ENCODE assay signal across 1 cellular context in the genomic region with DNA sequence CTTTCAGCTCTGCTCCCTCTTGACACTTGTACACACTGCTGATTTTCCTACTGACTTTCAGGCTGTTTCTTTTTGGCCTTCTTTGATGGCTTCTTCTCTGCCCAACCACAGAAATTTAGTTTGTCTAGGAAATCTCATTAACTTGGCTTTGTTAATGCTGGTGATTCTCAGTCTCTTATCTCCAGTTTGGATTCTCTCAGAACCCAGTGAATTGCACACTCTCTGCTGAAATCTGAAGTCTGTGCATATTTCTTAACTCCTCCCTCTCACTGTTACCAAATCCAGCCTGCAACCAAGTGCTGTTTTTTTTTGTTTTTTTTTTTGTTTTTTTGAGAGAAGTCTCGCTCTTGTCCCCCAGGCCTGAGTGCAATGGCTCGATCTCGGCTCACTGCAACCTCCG.
TF ChIP-seq lines count a peak whose summit lies in the region.

No MANE protein-coding gene starts in this region.

TF ChIP-seq in HepG2, 621 proteins besides CTCF, POLR2A, EP300 and RAD21 (continued from another document):
- TF ChIP-seq, protein P1, sequence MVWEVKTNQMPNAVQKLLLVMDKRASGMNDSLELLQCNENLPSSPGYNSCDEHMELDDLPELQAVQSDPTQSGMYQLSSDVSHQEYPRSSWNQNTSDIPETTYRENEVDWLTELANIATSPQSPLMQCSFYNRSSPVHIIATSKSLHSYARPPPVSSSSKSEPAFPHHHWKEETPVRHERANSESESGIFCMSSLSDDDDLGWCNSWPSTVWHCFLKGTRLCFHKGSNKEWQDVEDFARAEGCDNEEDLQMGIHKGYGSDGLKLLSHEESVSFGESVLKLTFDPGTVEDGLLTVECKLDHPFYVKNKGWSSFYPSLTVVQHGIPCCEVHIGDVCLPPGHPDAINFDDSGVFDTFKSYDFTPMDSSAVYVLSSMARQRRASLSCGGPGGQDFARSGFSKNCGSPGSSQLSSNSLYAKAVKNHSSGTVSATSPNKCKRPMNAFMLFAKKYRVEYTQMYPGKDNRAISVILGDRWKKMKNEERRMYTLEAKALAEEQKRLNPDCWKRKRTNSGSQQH (CRISPR knock-in tag; IDR thresholded peaks at IDR 0.05; ENCODE audit: low read depth), result no peak
- TF ChIP-seq, protein P2, sequence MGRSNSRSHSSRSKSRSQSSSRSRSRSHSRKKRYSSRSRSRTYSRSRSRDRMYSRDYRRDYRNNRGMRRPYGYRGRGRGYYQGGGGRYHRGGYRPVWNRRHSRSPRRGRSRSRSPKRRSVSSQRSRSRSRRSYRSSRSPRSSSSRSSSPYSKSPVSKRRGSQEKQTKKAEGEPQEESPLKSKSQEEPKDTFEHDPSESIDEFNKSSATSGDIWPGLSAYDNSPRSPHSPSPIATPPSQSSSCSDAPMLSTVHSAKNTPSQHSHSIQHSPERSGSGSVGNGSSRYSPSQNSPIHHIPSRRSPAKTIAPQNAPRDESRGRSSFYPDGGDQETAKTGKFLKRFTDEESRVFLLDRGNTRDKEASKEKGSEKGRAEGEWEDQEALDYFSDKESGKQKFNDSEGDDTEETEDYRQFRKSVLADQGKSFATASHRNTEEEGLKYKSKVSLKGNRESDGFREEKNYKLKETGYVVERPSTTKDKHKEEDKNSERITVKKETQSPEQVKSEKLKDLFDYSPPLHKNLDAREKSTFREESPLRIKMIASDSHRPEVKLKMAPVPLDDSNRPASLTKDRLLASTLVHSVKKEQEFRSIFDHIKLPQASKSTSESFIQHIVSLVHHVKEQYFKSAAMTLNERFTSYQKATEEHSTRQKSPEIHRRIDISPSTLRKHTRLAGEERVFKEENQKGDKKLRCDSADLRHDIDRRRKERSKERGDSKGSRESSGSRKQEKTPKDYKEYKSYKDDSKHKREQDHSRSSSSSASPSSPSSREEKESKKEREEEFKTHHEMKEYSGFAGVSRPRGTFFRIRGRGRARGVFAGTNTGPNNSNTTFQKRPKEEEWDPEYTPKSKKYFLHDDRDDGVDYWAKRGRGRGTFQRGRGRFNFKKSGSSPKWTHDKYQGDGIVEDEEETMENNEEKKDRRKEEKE (IDR thresholded peaks at IDR 0.05), result no peak
- TF ChIP-seq ZNF326 (CRISPR knock-in tag; IDR thresholded peaks at IDR 0.05; ENCODE audit: borderline replicate concordance) (no peak), RARG (CRISPR knock-in tag; IDR thresholded peaks at IDR 0.05; ENCODE audit: low read depth) (no peak)
- TF ChIP-seq, protein P3, sequence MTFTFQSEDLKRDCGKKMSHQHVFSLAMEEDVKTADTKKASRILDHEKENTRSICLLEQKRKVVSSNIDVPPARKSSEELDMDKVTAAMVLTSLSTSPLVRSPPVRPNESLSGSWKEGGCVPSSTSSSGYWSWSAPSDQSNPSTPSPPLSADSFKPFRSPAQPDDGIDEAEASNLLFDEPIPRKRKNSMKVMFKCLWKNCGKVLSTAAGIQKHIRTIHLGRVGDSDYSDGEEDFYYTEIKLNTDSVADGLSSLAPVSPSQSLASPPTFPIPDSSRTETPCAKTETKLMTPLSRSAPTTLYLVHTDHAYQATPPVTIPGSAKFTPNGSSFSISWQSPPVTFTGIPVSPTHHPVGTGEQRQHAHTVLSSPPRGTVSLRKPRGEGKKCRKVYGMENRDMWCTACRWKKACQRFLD (CRISPR knock-in tag; IDR thresholded peaks at IDR 0.05; ENCODE audit: borderline replicate concordance), result no peak
TF ChIP-seq in HepG2: peak in this region for 0.
